In genomic region chr12:111368291-111368683, GRCh38 we compare ENCODE assay signal across 8 cellular contexts. TPM values are rescaled to one million over a fixed set of nuclear protein-coding genes. Genes with fewer than 3 reads are reported as not detected.
DNase-seq lines count a peak whose midpoint lies in the region; ATAC-seq and TF ChIP-seq lines count a peak whose summit lies in the region.

No MANE protein-coding gene starts in this region.

- no peak for TF ChIP-seq POLR2A in GM18505 (IDR thresholded peaks at IDR 0.05; ENCODE audit: borderline replicate concordance, extremely low read depth, insufficient read depth, insufficient read length)

- H3K27me3 Mint-ChIP-seq in endothelial cell (ENCODE audit: unreplicated experiment) (peaks cover 5% of the 10 kb centered on the region), nephron (ENCODE audit: low read depth) (peaks cover 4% of the 10 kb centered on the region)

- peak overlapping the region; percentile 38 for H3K27ac Mint-ChIP-seq in endothelial cell (ENCODE audit: unreplicated experiment)
- peak overlapping the region in 2 of 3 experiments; percentile 57 to 70 for H3K27ac Mint-ChIP-seq in nephron

- H3K36me3 Mint-ChIP-seq in endothelial cell (ENCODE audit: low read depth, unreplicated experiment) (peaks cover 25% of the 10 kb centered on the region), nephron (ENCODE audit: low read depth) (peaks cover 17% of the 10 kb centered on the region)

- H3K4me3 Mint-ChIP-seq in endothelial cell (ENCODE audit: unreplicated experiment) (peak overlapping the region; percentile 89), nephron (peak overlapping the region; percentile 87 to 89 (median 89))

- ATAC-seq in GM18505 (IDR thresholded peaks at IDR 0.05; ENCODE audit: unreplicated experiment) (peak; percentile 11), GM18909 (IDR thresholded peaks at IDR 0.05; ENCODE audit: poor library complexity, unreplicated experiment) (no peak)

- DNase-seq in OCI-M1 (lab: John Stamatoyannopoulos, UW) (peak; percentile 34), endothelial cell (ENCODE audit: low spot score) (peak; percentile 15), NCI-H1694 treated with DMSO at 0.1 percent for 48 hours (lab: John Stamatoyannopoulos, UW) (no peak), superior temporal gyrus (ENCODE audit: extremely low spot score) (no peak), germinal center (ENCODE audit: low spot score) (no peak)

- H3K9me3 Mint-ChIP-seq in endothelial cell (ENCODE audit: unreplicated experiment): no peaks in the 10 kb centered on the region
- no peaks in the 10 kb centered on the region for H3K9me3 Mint-ChIP-seq in nephron

- TF ChIP-seq CTCF in endothelial cell (IDR thresholded peaks at IDR 0.05; ENCODE audit: unreplicated experiment) (no peak), nephron (IDR thresholded peaks at IDR 0.05; ENCODE audit: unreplicated experiment in 3 of 3) (no peak)

- H3K4me1 Mint-ChIP-seq in endothelial cell (ENCODE audit: unreplicated experiment) (peaks cover 19% of the 10 kb centered on the region), nephron (peaks cover 11% of the 10 kb centered on the region)

RNA-seq across cellular contexts. Expression of gene PHETA1, which starts 0.6 kb away (rescaled TPM):
- total RNA-seq in endothelial cell (ENCODE audit: unreplicated experiment): 14.8 TPM

RNA-seq across cellular contexts. Expression of gene SH2B3, which starts 37.4 kb away (rescaled TPM):
- total RNA-seq in endothelial cell (ENCODE audit: unreplicated experiment): 93.7 TPM

Comparison
In these comparisons a context has a peak if more than half of its experiments do, and no peak if none do; other contexts are left out.
1. DNase-seq: peak in OCI-M1 (single experiment) and endothelial cell (single experiment); none in NCI-H1694 treated with DMSO at 0.1 percent for 48 hours (single experiment), superior temporal gyrus (single experiment) and germinal center (single experiment).